Comparison of ENCODE assay signal across 8 cellular contexts in genomic region chr11:22625448-22626287, GRCh38. TPM values are rescaled to one million over a fixed set of nuclear protein-coding genes. Genes with fewer than 3 reads are reported as not detected.
DNase-seq lines count a peak whose midpoint lies in the region; ATAC-seq and TF ChIP-seq lines count a peak whose summit lies in the region.

A gene with protein sequence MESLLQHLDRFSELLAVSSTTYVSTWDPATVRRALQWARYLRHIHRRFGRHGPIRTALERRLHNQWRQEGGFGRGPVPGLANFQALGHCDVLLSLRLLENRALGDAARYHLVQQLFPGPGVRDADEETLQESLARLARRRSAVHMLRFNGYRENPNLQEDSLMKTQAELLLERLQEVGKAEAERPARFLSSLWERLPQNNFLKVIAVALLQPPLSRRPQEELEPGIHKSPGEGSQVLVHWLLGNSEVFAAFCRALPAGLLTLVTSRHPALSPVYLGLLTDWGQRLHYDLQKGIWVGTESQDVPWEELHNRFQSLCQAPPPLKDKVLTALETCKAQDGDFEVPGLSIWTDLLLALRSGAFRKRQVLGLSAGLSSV (minus strand): TSS chr11:22625823. CDS start chr11:22625810, 13 bp downstream.

- TF ChIP-seq POLR2A in testis (IDR thresholded peaks at IDR 0.05) = no peak

- H3K36me3 ChIP-seq in SK-N-SH (replicated peaks in 1 of 2; ENCODE audit: control insufficient read depth in 1 of 2, insufficient read depth in 2 of 2, low read length in 1 of 2) = peaks cover 12 to 21% of the 10 kb centered on the region in 2 experiments
- no peaks in the 10 kb centered on the region for H3K36me3 ChIP-seq in testis (ENCODE audit: low read depth, missing control alignments)

- H3K4me1 ChIP-seq in SK-N-SH (ENCODE audit: control insufficient read depth in 1 of 2, insufficient read depth in 2 of 2, low read depth in 1 of 2, low read length in 1 of 2) (peaks cover 8 to 11% of the 10 kb centered on the region in 2 experiments; a peak in 3 of 4 replicates), testis (peaks cover 8% of the 10 kb centered on the region)

- H3K9ac ChIP-seq in SK-N-SH = peak within 1 kb of the TSS; percentile 79

- TF ChIP-seq RAD21 in SK-N-SH (IDR thresholded peaks at IDR 0.05; ENCODE audit: low read length) = no peak

- H3K4me3 ChIP-seq in SK-N-SH (ENCODE audit: low read depth in 2 of 2, low read length in 1 of 2) = peak within 1 kb of the TSS; percentile 90 to 94
- peak within 1 kb of the TSS; percentile 89 for H3K4me3 ChIP-seq in testis

- H3K27ac ChIP-seq in SK-N-SH (ENCODE audit: low read depth in 2 of 2, low read length in 1 of 2) (peak within 1 kb of the TSS; percentile 76 to 96), testis (peak within 1 kb of the TSS; percentile 82 to 86)

- no peaks in the 10 kb centered on the region; the same call in 1 of the 2 replicates for H3K9me2 ChIP-seq in SK-N-SH

- TF ChIP-seq EP300 in SK-N-SH (IDR thresholded peaks at IDR 0.05; ENCODE audit: borderline replicate concordance in 1 of 2, low read depth in 1 of 2, low read length in 1 of 2) = no peak

- H3K27me3 ChIP-seq in SK-N-SH (ENCODE audit: insufficient read depth) = no peaks in the 10 kb centered on the region
- H3K27me3 ChIP-seq in testis = no peaks in the 10 kb centered on the region

- no peaks in the 10 kb centered on the region; the same call in 1 of the 2 replicates for H4K20me1 ChIP-seq in SK-N-SH (ENCODE audit: insufficient read depth)

- H3K9me3 ChIP-seq in SK-N-SH (no peaks in the 10 kb centered on the region), testis (no peaks in the 10 kb centered on the region)

- H3F3A ChIP-seq in SK-N-SH (replicated peaks; ENCODE audit: insufficient read depth) = peaks cover 8% of the 10 kb centered on the region

- peak; percentile 96 for ATAC-seq in HG02571 (IDR thresholded peaks at IDR 0.05; ENCODE audit: unreplicated experiment)

- H2AFZ ChIP-seq in SK-N-SH (ENCODE audit: low read depth) = peak within 1 kb of the TSS; percentile 99

- CTCF ChIA-PET in SK-N-SH (lab: Yijun Ruan, JAX) = interaction anchor here (0.6 to 2.0 kb wide), 9 partner anchors 9 to 209 kb away, joined by 3 to 11 read pairs (median 3); partner anchors contain the start of gene GAS2

- DNase-seq in GM04504 (ENCODE audit: low read depth) (peak; percentile 99), NCI-H1048 (lab: John Stamatoyannopoulos, UW) (peak; percentile 91), SK-N-SH (peak; percentile 88), glomerular endothelial cell (ENCODE audit: extremely low read depth, low read depth, low spot score) (peak; percentile 99), occipital lobe (lab: John Stamatoyannopoulos, UW) (peak; percentile 90), testis (peak; percentile 98)
- DNase-seq in activated naive CD4-positive, alpha-beta T cell treated with anti-CD3 and anti-CD28 coated beads, Interleukin-2, amount 50 U/mL, for 16 hours = peak; percentile 91

- peak within 1 kb of the TSS; percentile 95 for H3K4me2 ChIP-seq in SK-N-SH

- WGBS in SK-N-SH (ENCODE audit: low lambda C conversion rate) = 8% methylated on average over 23 of the region's 55 CpGs
- WGBS in testis, 2 donors = 0% methylated on average over 18 to 55 of the region's 55 CpGs

- POLR2A ChIA-PET in SK-N-SH (lab: Yijun Ruan, JAX) = interaction anchor here (1.2 to 1.7 kb wide), 3 partner anchors 9 to 67 kb away, joined by 3 to 6 read pairs (median 4); partner anchors contain the start of gene GAS2

- TF ChIP-seq CTCF in SK-N-SH (IDR thresholded peaks at IDR 0.05) (no peak), testis (IDR thresholded peaks at IDR 0.05) (no peak)

- H3K79me2 ChIP-seq in SK-N-SH (ENCODE audit: insufficient read depth) = peaks cover 23% of the 10 kb centered on the region

- intact Hi-C loops in testis (cut with DNase I; ENCODE audit: low total_unique reads) = no loop called here

TF ChIP-seq in SK-N-SH, 30 proteins besides CTCF, POLR2A, EP300 and RAD21 (continues in another document):
- TF ChIP-seq NFIC (IDR thresholded peaks at IDR 0.05; ENCODE audit: borderline replicate concordance) (no peak), SMC3 (IDR thresholded peaks at IDR 0.05; ENCODE audit: low read depth, low read length) (no peak), TEAD4 (IDR thresholded peaks at IDR 0.05; ENCODE audit: borderline replicate concordance, insufficient read depth) (0 out of 2 replicates have a peak, but pooled peaks have one; percentile 15), ZBTB33 (IDR thresholded peaks at IDR 0.05; ENCODE audit: borderline replicate concordance, low read depth) (no peak), MEF2A (IDR thresholded peaks at IDR 0.05; ENCODE audit: borderline replicate concordance, low read depth) (no peak), POLR2AphosphoS5 (IDR thresholded peaks at IDR 0.05; ENCODE audit: low read depth, low read length) (peak; percentile 76), TAF1 (IDR thresholded peaks at IDR 0.05; ENCODE audit: borderline replicate concordance, low read depth, low read length) (peak; percentile 66; the same call in 1 of the 2 replicates), PBX3 (IDR thresholded peaks at IDR 0.05) (peak; percentile 100), EZH2phosphoT487 (IDR thresholded peaks at IDR 0.05; ENCODE audit: borderline replicate concordance, low read depth) (no peak), CHD2 (IDR thresholded peaks at IDR 0.05; ENCODE audit: low read length, partially characterized antibody) (peak; percentile 65), REST (IDR thresholded peaks at IDR 0.05; ENCODE audit: low read depth, low read length) (no peak), RXRA (IDR thresholded peaks at IDR 0.05; ENCODE audit: borderline replicate concordance, low read depth) (no peak), FOXJ3 (CRISPR knock-in tag; IDR thresholded peaks at IDR 0.05) (no peak), JUND (IDR thresholded peaks at IDR 0.05) (no peak), RCOR1 (IDR thresholded peaks at IDR 0.05; ENCODE audit: low read length) (no peak), MXI1 (IDR thresholded peaks at IDR 0.05; ENCODE audit: low read depth, low read length) (peak; percentile 73), YY1 (IDR thresholded peaks at IDR 0.05; ENCODE audit: low read depth) (peak; percentile 82), SIN3A (IDR thresholded peaks at IDR 0.05; ENCODE audit: borderline replicate concordance, low read depth, low read length) (no peak)
- TF ChIP-seq, protein P1, sequence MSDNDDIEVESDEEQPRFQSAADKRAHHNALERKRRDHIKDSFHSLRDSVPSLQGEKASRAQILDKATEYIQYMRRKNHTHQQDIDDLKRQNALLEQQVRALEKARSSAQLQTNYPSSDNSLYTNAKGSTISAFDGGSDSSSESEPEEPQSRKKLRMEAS (IDR thresholded peaks at IDR 0.05; ENCODE audit: low read depth) = peak; percentile 78

RNA-seq across cellular contexts. Expression of the gene that starts here (rescaled TPM):
- polyA plus RNA-seq in SK-N-SH (2012; rRNA removed) (4.3 and 4.9 TPM in 2 replicates), testis (ENCODE audit: insufficient read depth, low read depth, low replicate concordance) (12.7 TPM)
- 5.3 TPM in 2 replicates for polyA plus RNA-seq in SK-N-SH (2012; cell fraction: cytosol; rRNA removed)
- polyA plus RNA-seq in SK-N-SH (2012; cell fraction: nucleus; rRNA removed) = 2.3 and 2.6 TPM in 2 replicates
- total RNA-seq in glomerular endothelial cell (10.9 and 11.8 TPM in 2 replicates), occipital lobe (40.9 TPM), testis (10 to 100 TPM; 11.3 to 14.8 TPM)

Comparison
In these comparisons a context has a peak if more than half of its experiments do, and no peak if none do; other contexts are left out.
1. Peak in every context shown above with its lines: DNase-seq, ATAC-seq, H3K4me3 ChIP-seq and H3K27ac ChIP-seq.